1 cellular context compared by ENCODE assay signal in the genomic region with DNA sequence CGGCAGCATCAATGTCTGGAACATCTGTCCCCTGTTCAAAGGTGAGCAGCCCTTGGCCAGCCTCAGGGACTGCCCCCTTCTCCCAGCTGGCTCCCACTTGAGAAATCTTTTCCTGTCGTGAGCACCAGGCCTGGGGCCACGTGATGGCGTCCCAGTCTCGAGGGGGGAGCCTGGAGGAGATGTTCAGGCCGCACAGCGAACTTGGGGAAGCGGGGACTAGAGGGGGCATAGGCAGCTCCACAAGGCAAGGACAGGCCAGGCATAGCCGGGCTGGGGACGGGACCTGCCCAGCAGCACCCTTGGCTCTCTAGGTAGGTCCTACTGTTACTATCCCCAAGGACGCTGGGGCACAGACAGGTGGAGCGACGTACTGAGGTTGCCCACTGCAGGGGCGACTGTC.
TF ChIP-seq lines count a peak whose summit lies in the region.

No MANE protein-coding gene starts in this region.

TF ChIP-seq in GM23338, 12 proteins besides CTCF, POLR2A, EP300 and RAD21 (continued from another document):
- TF ChIP-seq, protein P1, sequence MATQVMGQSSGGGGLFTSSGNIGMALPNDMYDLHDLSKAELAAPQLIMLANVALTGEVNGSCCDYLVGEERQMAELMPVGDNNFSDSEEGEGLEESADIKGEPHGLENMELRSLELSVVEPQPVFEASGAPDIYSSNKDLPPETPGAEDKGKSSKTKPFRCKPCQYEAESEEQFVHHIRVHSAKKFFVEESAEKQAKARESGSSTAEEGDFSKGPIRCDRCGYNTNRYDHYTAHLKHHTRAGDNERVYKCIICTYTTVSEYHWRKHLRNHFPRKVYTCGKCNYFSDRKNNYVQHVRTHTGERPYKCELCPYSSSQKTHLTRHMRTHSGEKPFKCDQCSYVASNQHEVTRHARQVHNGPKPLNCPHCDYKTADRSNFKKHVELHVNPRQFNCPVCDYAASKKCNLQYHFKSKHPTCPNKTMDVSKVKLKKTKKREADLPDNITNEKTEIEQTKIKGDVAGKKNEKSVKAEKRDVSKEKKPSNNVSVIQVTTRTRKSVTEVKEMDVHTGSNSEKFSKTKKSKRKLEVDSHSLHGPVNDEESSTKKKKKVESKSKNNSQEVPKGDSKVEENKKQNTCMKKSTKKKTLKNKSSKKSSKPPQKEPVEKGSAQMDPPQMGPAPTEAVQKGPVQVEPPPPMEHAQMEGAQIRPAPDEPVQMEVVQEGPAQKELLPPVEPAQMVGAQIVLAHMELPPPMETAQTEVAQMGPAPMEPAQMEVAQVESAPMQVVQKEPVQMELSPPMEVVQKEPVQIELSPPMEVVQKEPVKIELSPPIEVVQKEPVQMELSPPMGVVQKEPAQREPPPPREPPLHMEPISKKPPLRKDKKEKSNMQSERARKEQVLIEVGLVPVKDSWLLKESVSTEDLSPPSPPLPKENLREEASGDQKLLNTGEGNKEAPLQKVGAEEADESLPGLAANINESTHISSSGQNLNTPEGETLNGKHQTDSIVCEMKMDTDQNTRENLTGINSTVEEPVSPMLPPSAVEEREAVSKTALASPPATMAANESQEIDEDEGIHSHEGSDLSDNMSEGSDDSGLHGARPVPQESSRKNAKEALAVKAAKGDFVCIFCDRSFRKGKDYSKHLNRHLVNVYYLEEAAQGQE (IDR thresholded peaks at IDR 0.05; ENCODE audit: unreplicated experiment) = no peak
- no peak for TF ChIP-seq NANOG (IDR thresholded peaks at IDR 0.05; ENCODE audit: borderline replicate concordance)
- TF ChIP-seq ZNF114 (CRISPR knock-in tag; IDR thresholded peaks at IDR 0.05) = no peak
- TF ChIP-seq, protein P2, sequence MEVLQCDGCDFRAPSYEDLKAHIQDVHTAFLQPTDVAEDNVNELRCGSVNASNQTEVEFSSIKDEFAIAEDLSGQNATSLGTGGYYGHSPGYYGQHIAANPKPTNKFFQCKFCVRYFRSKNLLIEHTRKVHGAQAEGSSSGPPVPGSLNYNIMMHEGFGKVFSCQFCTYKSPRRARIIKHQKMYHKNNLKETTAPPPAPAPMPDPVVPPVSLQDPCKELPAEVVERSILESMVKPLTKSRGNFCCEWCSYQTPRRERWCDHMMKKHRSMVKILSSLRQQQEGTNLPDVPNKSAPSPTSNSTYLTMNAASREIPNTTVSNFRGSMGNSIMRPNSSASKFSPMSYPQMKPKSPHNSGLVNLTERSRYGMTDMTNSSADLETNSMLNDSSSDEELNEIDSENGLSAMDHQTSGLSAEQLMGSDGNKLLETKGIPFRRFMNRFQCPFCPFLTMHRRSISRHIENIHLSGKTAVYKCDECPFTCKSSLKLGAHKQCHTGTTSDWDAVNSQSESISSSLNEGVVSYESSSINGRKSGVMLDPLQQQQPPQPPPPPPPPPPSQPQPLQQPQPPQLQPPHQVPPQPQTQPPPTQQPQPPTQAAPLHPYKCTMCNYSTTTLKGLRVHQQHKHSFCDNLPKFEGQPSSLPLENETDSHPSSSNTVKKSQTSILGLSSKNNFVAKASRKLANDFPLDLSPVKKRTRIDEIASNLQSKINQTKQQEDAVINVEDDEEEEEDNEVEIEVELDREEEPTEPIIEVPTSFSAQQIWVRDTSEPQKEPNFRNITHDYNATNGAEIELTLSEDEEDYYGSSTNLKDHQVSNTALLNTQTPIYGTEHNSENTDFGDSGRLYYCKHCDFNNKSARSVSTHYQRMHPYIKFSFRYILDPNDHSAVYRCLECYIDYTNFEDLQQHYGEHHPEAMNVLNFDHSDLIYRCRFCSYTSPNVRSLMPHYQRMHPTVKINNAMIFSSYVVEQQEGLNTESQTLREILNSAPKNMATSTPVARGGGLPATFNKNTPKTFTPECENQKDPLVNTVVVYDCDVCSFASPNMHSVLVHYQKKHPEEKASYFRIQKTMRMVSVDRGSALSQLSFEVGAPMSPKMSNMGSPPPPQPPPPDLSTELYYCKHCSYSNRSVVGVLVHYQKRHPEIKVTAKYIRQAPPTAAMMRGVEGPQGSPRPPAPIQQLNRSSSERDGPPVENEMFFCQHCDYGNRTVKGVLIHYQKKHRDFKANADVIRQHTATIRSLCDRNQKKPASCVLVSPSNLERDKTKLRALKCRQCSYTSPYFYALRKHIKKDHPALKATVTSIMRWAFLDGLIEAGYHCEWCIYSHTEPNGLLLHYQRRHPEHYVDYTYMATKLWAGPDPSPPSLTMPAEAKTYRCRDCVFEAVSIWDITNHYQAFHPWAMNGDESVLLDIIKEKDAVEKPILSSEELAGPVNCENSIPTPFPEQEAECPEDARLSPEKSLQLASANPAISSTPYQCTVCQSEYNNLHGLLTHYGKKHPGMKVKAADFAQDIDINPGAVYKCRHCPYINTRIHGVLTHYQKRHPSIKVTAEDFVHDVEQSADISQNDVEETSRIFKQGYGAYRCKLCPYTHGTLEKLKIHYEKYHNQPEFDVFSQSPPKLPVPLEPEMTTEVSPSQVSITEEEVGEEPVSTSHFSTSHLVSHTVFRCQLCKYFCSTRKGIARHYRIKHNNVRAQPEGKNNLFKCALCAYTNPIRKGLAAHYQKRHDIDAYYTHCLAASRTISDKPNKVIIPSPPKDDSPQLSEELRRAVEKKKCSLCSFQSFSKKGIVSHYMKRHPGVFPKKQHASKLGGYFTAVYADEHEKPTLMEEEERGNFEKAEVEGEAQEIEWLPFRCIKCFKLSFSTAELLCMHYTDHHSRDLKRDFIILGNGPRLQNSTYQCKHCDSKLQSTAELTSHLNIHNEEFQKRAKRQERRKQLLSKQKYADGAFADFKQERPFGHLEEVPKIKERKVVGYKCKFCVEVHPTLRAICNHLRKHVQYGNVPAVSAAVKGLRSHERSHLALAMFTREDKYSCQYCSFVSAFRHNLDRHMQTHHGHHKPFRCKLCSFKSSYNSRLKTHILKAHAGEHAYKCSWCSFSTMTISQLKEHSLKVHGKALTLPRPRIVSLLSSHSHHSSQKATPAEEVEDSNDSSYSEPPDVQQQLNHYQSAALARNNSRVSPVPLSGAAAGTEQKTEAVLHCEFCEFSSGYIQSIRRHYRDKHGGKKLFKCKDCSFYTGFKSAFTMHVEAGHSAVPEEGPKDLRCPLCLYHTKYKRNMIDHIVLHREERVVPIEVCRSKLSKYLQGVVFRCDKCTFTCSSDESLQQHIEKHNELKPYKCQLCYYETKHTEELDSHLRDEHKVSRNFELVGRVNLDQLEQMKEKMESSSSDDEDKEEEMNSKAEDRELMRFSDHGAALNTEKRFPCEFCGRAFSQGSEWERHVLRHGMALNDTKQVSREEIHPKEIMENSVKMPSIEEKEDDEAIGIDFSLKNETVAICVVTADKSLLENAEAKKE (CRISPR knock-in tag; IDR thresholded peaks at IDR 0.05) = no peak
- no peak for TF ChIP-seq STAT1 (IDR thresholded peaks at IDR 0.05; ENCODE audit: unreplicated experiment)
- no peak for TF ChIP-seq CREB1 (CRISPR knock-in tag; IDR thresholded peaks at IDR 0.05; ENCODE audit: low read depth)
- TF ChIP-seq POLR2AphosphoS5 (IDR thresholded peaks at IDR 0.05; ENCODE audit: low read depth) = no peak
- no peak for TF ChIP-seq JUNB (IDR thresholded peaks at IDR 0.05; ENCODE audit: unreplicated experiment)
